ENCODE assay signal across 9 cellular contexts in the genomic region with DNA sequence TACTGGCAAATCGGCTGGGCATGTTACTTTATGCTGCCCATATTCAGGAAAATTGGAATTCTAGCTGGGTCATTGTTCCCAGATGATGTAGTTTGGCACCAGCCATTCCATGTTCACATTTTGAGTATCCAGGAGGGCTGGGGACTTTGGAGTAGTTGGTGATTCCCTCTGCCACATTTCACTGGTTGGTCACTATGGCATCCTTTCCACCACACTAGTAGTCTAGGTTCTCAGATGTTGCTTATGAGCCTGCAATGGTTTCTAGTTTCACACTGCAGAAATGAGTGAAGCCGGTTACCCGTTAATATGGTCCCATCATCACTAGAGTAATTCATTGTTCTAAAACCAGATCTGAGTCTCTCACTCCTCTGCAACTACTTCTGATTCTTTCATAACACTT. TPM values are rescaled to one million over a fixed set of nuclear protein-coding genes. Genes with fewer than 3 reads are reported as not detected.
DNase-seq lines count a peak whose midpoint lies in the region; ATAC-seq and TF ChIP-seq lines count a peak whose summit lies in the region.
"Had no signal": no experiment of that assay in that cellular context is flagged by ENCODE, and none has a peak within 500 bp of the region (broad histone marks: within the 10 kb centered on the region; RNA-seq: fewer than 3 reads in every experiment).

No MANE protein-coding gene starts in this region.

- no peak overlapping the region for H3K9ac ChIP-seq in neural cell (ENCODE audit: low read length)

- no peak overlapping the region for H3K4me2 ChIP-seq in neural cell (ENCODE audit: low read length)

- H3K27ac ChIP-seq in neural cell (ENCODE audit: low read length), result no peak overlapping the region

- H3K9me3 ChIP-seq in neural cell (ENCODE audit: low read length), result no peaks in the 10 kb centered on the region

- peaks cover 32% of the 10 kb centered on the region for H3K36me3 Mint-ChIP-seq in activated naive CD8-positive, alpha-beta T cell treated with anti-CD3 and anti-CD28 coated beads, Interleukin-2, amount 10 ng/mL, durations not matched to agents 7 days and 5 days

- POLR2A ChIA-PET in activated naive CD8-positive, alpha-beta T cell treated with anti-CD3 and anti-CD28 coated beads, Interleukin-2, amount 10 ng/mL, durations not matched to agents 7 days and 5 days (lab: Charles Lee), result interaction anchor here (1.2 kb wide), 1 partner anchor 31 kb away, joined by 4 read pairs; no protein-coding TSS in a partner anchor

- no peaks in the 10 kb centered on the region for H3K27me3 ChIP-seq in neural cell (ENCODE audit: insufficient read depth, low read depth, low read length)

- no peaks in the 10 kb centered on the region for H3K36me3 ChIP-seq in neural cell (ENCODE audit: insufficient read depth, low read length)

- no peaks in the 10 kb centered on the region for H3K27me3 Mint-ChIP-seq in activated naive CD8-positive, alpha-beta T cell treated with anti-CD3 and anti-CD28 coated beads, Interleukin-2, amount 10 ng/mL, durations not matched to agents 7 days and 5 days

- peaks cover 78% of the 10 kb centered on the region for H3K4me1 Mint-ChIP-seq in activated naive CD8-positive, alpha-beta T cell treated with anti-CD3 and anti-CD28 coated beads, Interleukin-2, amount 10 ng/mL, durations not matched to agents 7 days and 5 days

- H3K4me3 Mint-ChIP-seq in activated naive CD8-positive, alpha-beta T cell treated with anti-CD3 and anti-CD28 coated beads, Interleukin-2, amount 10 ng/mL, durations not matched to agents 7 days and 5 days, result peak overlapping the region; percentile 92

- no peak overlapping the region for H2AFZ ChIP-seq in neural cell (ENCODE audit: low read depth, low read length)

- no peak for TF ChIP-seq CTCF in GM12865 (IDR thresholded peaks at IDR 0.05; ENCODE audit: insufficient read depth, low read depth, low read length, missing control alignments)
- no peak for TF ChIP-seq CTCF in neural cell (IDR thresholded peaks at IDR 0.05; ENCODE audit: poor library complexity, severe bottlenecking)

- no peaks in the 10 kb centered on the region for H3K9me3 Mint-ChIP-seq in activated naive CD8-positive, alpha-beta T cell treated with anti-CD3 and anti-CD28 coated beads, Interleukin-2, amount 10 ng/mL, durations not matched to agents 7 days and 5 days

- peaks cover 21% of the 10 kb centered on the region for H4K20me1 ChIP-seq in neural cell (ENCODE audit: insufficient read depth)

- peaks cover 91% of the 10 kb centered on the region for H3K79me2 ChIP-seq in neural cell (replicated peaks; ENCODE audit: insufficient read depth, low read length)

- H3K4me3 ChIP-seq in GM12865 (ENCODE audit: low read depth, low read length), result peak overlapping the region; percentile 99
- peak overlapping the region; percentile 72 for H3K4me3 ChIP-seq in neural cell (ENCODE audit: low read length)

- TF ChIP-seq RAD21 in neural cell (conservative IDR thresholded peaks at IDR 0.05), result no peak

- TF ChIP-seq EP300 in neural cell (conservative IDR thresholded peaks at IDR 0.05; ENCODE audit: poor library complexity, severe bottlenecking), result no peak

- ATAC-seq in HG02798 (IDR thresholded peaks at IDR 0.05; ENCODE audit: poor library complexity, unreplicated experiment) (peak; percentile 24), HG03045 (IDR thresholded peaks at IDR 0.05; ENCODE audit: unreplicated experiment) (no peak)
- no peak for ATAC-seq in activated naive CD8-positive, alpha-beta T cell treated with anti-CD3 and anti-CD28 coated beads, Interleukin-2, amount 10 ng/mL, durations not matched to agents 7 days and 5 days (ENCODE audit: low read depth)

- DNase-seq in GM12865 (ENCODE audit: low read depth) (peak; percentile 85), SHP77 (lab: John Stamatoyannopoulos, UW) (no peak), HuH-7.5 (ENCODE audit: low spot score) (no peak), NCI-H526 treated with DMSO at 0.1 percent for 48 hours (lab: John Stamatoyannopoulos, UW) (no peak)
- DNase-seq in activated naive CD8-positive, alpha-beta T cell treated with anti-CD3 and anti-CD28 coated beads, Interleukin-2, amount 10 ng/mL, durations not matched to agents 7 days and 5 days, result no peak
- DNase-seq: NCI-H2171 treated with DMSO at 0.1 percent for 48 hours had no signal

- H3K27ac Mint-ChIP-seq in activated naive CD8-positive, alpha-beta T cell treated with anti-CD3 and anti-CD28 coated beads, Interleukin-2, amount 10 ng/mL, durations not matched to agents 7 days and 5 days, result peak overlapping the region; percentile 42

- H3K9me2 ChIP-seq in neural cell (ENCODE audit: insufficient read depth, low read length), result no peaks in the 10 kb centered on the region

- no peaks in the 10 kb centered on the region for H3F3A ChIP-seq in neural cell (ENCODE audit: insufficient read depth, low read length, poor library complexity, severe bottlenecking)

TF ChIP-seq in neural cell, 6 proteins besides CTCF, POLR2A, EP300 and RAD21:
- TF ChIP-seq EZH2 (IDR thresholded peaks at IDR 0.05; ENCODE audit: borderline replicate concordance, insufficient read depth, low read length, poor library complexity, severe bottlenecking), result no peak
- TF ChIP-seq SMC3 (conservative IDR thresholded peaks at IDR 0.05; ENCODE audit: poor library complexity), result no peak
- TF ChIP-seq POLR2AphosphoS5 (IDR thresholded peaks at IDR 0.05), result no peak
- TF ChIP-seq TAF1 (IDR thresholded peaks at IDR 0.05; ENCODE audit: low read depth), result no peak
- TF ChIP-seq MXI1 (conservative IDR thresholded peaks at IDR 0.05; ENCODE audit: poor library complexity, severe bottlenecking), result no peak
- TF ChIP-seq, protein P1, sequence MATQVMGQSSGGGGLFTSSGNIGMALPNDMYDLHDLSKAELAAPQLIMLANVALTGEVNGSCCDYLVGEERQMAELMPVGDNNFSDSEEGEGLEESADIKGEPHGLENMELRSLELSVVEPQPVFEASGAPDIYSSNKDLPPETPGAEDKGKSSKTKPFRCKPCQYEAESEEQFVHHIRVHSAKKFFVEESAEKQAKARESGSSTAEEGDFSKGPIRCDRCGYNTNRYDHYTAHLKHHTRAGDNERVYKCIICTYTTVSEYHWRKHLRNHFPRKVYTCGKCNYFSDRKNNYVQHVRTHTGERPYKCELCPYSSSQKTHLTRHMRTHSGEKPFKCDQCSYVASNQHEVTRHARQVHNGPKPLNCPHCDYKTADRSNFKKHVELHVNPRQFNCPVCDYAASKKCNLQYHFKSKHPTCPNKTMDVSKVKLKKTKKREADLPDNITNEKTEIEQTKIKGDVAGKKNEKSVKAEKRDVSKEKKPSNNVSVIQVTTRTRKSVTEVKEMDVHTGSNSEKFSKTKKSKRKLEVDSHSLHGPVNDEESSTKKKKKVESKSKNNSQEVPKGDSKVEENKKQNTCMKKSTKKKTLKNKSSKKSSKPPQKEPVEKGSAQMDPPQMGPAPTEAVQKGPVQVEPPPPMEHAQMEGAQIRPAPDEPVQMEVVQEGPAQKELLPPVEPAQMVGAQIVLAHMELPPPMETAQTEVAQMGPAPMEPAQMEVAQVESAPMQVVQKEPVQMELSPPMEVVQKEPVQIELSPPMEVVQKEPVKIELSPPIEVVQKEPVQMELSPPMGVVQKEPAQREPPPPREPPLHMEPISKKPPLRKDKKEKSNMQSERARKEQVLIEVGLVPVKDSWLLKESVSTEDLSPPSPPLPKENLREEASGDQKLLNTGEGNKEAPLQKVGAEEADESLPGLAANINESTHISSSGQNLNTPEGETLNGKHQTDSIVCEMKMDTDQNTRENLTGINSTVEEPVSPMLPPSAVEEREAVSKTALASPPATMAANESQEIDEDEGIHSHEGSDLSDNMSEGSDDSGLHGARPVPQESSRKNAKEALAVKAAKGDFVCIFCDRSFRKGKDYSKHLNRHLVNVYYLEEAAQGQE (IDR thresholded peaks at IDR 0.05; ENCODE audit: borderline replicate concordance), result no peak

RNA-seq across cellular contexts. Expression of a gene that starts 4.6 kb away (rescaled TPM):
- total RNA-seq in activated naive CD8-positive, alpha-beta T cell treated with anti-CD3 and anti-CD28 coated beads, Interleukin-2, amount 10 ng/mL, durations not matched to agents 7 days and 5 days, result 10 to 100 TPM; 65.9 to 67.3 TPM
- 44.5 and 48.1 TPM in 2 replicates for polyA plus RNA-seq in neural cell
- polyA minus RNA-seq in neural cell, result 64.3 and 65.4 TPM in 2 replicates
